In the genomic region with DNA sequence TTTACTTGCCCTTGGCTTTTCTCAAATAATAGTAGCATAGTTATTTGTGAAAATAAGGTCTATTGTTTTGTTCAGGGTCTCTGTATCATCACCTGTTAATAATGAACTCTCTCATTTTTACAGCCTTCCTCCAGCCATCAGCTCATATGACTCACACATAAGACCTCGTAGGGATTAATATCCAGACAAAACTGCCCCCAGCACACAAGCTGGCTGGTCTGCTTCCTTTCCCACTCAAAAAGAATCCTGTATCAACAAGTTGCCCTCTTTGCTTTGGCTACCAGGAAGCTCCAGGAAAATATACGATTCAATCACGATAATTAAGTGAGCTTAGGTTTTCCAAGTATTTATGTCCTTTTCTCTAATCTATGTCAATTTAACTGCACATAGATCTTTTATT, we compare ENCODE assay signal across 20 cellular contexts.
DNase-seq lines count a peak whose midpoint lies in the region; ATAC-seq and TF ChIP-seq lines count a peak whose summit lies in the region.
"Had no signal": no experiment of that assay in that cellular context is flagged by ENCODE, and none has a peak within 500 bp of the region (broad histone marks: within the 10 kb centered on the region; RNA-seq: fewer than 3 reads in every experiment).

No MANE protein-coding gene starts in this region.

- H3K4me3 ChIP-seq in fibroblast of villous mesenchyme (ENCODE audit: low read depth, low read length): no peak overlapping the region
- H3K4me3 ChIP-seq: K562, PC-9 had no signal

- H3K27ac Mint-ChIP-seq in CD14-positive monocyte: no peak overlapping the region
- H3K27ac Mint-ChIP-seq: B cell had no signal

- intact Hi-C loops in posterior vena cava (cut with DNase I) (no loop called here), CD14-positive monocyte (cut with micrococcal nuclease) (no loop called here)

- DNase-seq in ELR (ENCODE audit: low read depth): peak; percentile 18
- peak; percentile 50 for DNase-seq in M059J (ENCODE audit: low read depth)
- DNase-seq in fibroblast of villous mesenchyme (ENCODE audit: low read depth): peak; percentile 20
- peak; percentile 5 for DNase-seq in posterior vena cava (ENCODE audit: low spot score)
- no peak for DNase-seq in NCI-H2107 treated with DMSO at 0.1 percent for 48 hours (lab: John Stamatoyannopoulos, UW; ENCODE audit: unreplicated experiment)
- DNase-seq in CD14-positive monocyte (ENCODE audit: low spot score): no peak
- DNase-seq: DMS 273 treated with DMSO at 0.1 percent for 48 hours, GDM1, NCI-H1092, NCI-H1436, NCI-H1930, NCI-H2227 treated with DMSO at 0.1 percent for 48 hours, NCI-H510A, NCI-H748 treated with DMSO at 0.1 percent for 48 hours, PC-9, SHP77 treated with DMSO at 0.1 percent for 48 hours, SK-N-SH had no signal

- H3K4me3 Mint-ChIP-seq in CD14-positive monocyte: no peak overlapping the region
- H3K4me3 Mint-ChIP-seq: B cell had no signal

- no peaks in the 10 kb centered on the region for H3K9me3 Mint-ChIP-seq in CD14-positive monocyte

- no peaks in the 10 kb centered on the region for H3K4me1 Mint-ChIP-seq in CD14-positive monocyte

- TF ChIP-seq CTCF in fibroblast of villous mesenchyme (IDR thresholded peaks at IDR 0.05; ENCODE audit: insufficient read depth, low read depth, low read length) (no peak), CD14-positive monocyte (IDR thresholded peaks at IDR 0.05) (no peak)

- no peak for ATAC-seq in GM18870 (IDR thresholded peaks at IDR 0.05; ENCODE audit: unreplicated experiment)
- ATAC-seq: K562 had no signal

- H3K36me3 Mint-ChIP-seq in CD14-positive monocyte: no peaks in the 10 kb centered on the region

- peaks cover 0 to 2% (median 0%) of the 10 kb centered on the region in 3 donors for H3K27me3 Mint-ChIP-seq in CD14-positive monocyte (ENCODE audit: low read depth in 3 of 3)

Comparison
In these comparisons a context has a peak if more than half of its experiments do, and no peak if none do; other contexts are left out.
1. DNase-seq: peak in ELR (single experiment), M059J (single experiment), fibroblast of villous mesenchyme (single experiment) and posterior vena cava (single experiment); none in NCI-H2107 treated with DMSO at 0.1 percent for 48 hours (single experiment) and CD14-positive monocyte (single experiment).